In the genomic region with DNA sequence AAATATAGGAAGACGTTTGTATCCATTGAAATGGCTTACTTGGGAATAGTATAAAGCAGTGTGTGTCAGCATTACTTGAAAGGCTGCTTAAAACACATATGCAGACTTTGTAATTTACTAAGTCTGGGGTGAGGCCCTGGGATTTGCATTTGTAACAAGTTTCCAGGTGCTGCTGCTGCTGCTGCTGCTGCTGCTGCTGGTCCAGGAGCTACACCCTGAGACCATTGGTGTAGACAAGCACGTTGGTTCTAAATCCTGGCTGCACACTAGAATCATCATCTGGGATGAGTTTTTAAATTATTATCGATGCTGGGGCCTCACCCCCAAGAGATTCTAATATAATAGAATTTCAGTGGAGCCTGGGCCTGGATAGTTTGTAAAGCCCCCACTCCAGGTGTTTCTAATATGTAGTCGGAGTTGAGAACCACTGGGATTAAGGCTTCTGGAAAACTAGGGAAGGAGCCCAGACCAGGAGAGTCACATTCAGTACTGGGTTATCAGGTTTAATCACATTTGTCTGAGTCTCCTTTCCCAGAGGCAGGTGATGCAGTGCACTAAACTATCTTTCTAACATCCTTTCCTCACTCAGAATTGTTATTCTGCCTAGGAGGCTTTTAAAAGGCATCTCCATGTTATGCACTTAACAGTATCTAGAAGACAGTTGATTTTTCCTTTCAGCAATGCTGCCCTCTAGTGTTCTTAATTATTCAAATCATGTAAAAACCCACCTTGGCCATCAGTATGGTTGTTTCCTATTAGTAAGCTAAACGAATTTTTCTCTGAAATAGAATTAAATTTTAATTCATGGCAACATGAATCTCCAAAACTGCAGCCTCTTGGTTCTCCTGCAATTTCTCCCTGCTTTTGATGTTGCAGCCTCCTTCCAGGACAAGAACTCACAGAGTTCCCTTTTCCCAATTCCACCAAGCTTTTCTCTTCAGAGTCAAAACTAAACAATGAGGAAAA, we compare ENCODE assay signal across 9 cellular contexts. TPM values are rescaled to one million over a fixed set of nuclear protein-coding genes. Genes with fewer than 3 reads are reported as not detected.
DNase-seq lines count a peak whose midpoint lies in the region; ATAC-seq and TF ChIP-seq lines count a peak whose summit lies in the region.
"Had no signal": no experiment of that assay in that cellular context is flagged by ENCODE, and none has a peak within 500 bp of the region (broad histone marks: within the 10 kb centered on the region; RNA-seq: fewer than 3 reads in every experiment).

No MANE protein-coding gene starts in this region.

- no peaks in the 10 kb centered on the region for H3K4me1 ChIP-seq in ovary (ENCODE audit: insufficient read depth)

- no peak overlapping the region for H3K27ac ChIP-seq in ovary
- H3K27ac ChIP-seq: epithelial cell of prostate had no signal

- CTCF ChIA-PET in T-cell (lab: Charles Lee) = interaction anchor here (0.5 to 7.2 kb wide), 33 partner anchors 10 to 628 kb away, joined by 3 to 72 read pairs (median 5); a partner anchor contains a TSS

- no peak overlapping the region for H3K27ac Mint-ChIP-seq in T-cell

- TF ChIP-seq POLR2A in ovary (IDR thresholded peaks at IDR 0.05) = no peak

- DNase-seq in 8988T (peak; percentile 20), GM12865 (ENCODE audit: low read depth) (peak; percentile 72), NCI-H1417 treated with DMSO at 0.1 percent for 48 hours (lab: John Stamatoyannopoulos, UW) (peak; percentile 30), T-cell (peak in 1 of 34 experiments; percentile 18), fibroblast of villous mesenchyme (ENCODE audit: low read depth) (peak; percentile 74), ovary (no peak), GF-D8 (lab: John Stamatoyannopoulos, UW) (no peak)

- H3K9me3 Mint-ChIP-seq in T-cell = peaks cover 0 to 4% (median 0%) of the 10 kb centered on the region in 3 donors

- TF ChIP-seq EP300 in ovary (IDR thresholded peaks at IDR 0.05) = no peak

- peak; percentile 28 for TF ChIP-seq CTCF in GM12865 (IDR thresholded peaks at IDR 0.05; ENCODE audit: insufficient read depth, low read depth, low read length, missing control alignments)
- TF ChIP-seq CTCF in fibroblast of villous mesenchyme (IDR thresholded peaks at IDR 0.05; ENCODE audit: insufficient read depth, low read depth, low read length) = peak; percentile 56
- TF ChIP-seq CTCF in ovary (IDR thresholded peaks at IDR 0.05) = peak; percentile 26 to 66 (median 52)

- H3K4me3 Mint-ChIP-seq in T-cell = no peak overlapping the region

- 54 to 64% (median 58%) methylated on average over 5 of the region's 5 CpGs for WGBS in ovary, 3 donors

- no peaks in the 10 kb centered on the region for H3K36me3 Mint-ChIP-seq in T-cell

- intact Hi-C loops in ovary (cut with DNase I) = loop anchor here in 2 of 4 donors (5.0 to 10.0 kb wide), 3 partner anchors 355 to 465 kb away; no protein-coding TSS in a partner anchor

- H3K9me3 ChIP-seq in ovary = no peaks in the 10 kb centered on the region

- H3K27me3 ChIP-seq in ovary = no peaks in the 10 kb centered on the region

- POLR2A ChIA-PET in T-cell (lab: Charles Lee) = interaction anchor here in 1 of 2 donors (0.7 to 1.4 kb wide), 2 partner anchors 25 to 37 kb away, joined by 4 to 5 read pairs; no protein-coding TSS in a partner anchor

- H3K4me3 ChIP-seq in GM12865 (ENCODE audit: low read depth, low read length) = no peak overlapping the region
- no peak overlapping the region for H3K4me3 ChIP-seq in fibroblast of villous mesenchyme (ENCODE audit: low read depth, low read length)
- H3K4me3 ChIP-seq in ovary = no peak overlapping the region

- no peaks in the 10 kb centered on the region for H3K36me3 ChIP-seq in ovary

- ATAC-seq in HG02678 (IDR thresholded peaks at IDR 0.05; ENCODE audit: unreplicated experiment) (peak; percentile 77), T-cell (replicated peaks in 1 of 4) (peak; percentile 78 to 89 (median 80))

- H3K27me3 Mint-ChIP-seq in T-cell = peaks cover 10% of the 10 kb centered on the region in 2 donors

- H3K4me1 Mint-ChIP-seq in T-cell = peaks cover 8 to 17% (median 10%) of the 10 kb centered on the region in 3 donors

RNA-seq across cellular contexts. Expression of a gene that starts 45.4 kb away (rescaled TPM):
- 100 to 1,000 TPM in 1 of 5 donors, 10 to 100 TPM in 4; 68.0 to 112 (median 92.0) TPM for total RNA-seq in T-cell
- total RNA-seq in fibroblast of villous mesenchyme = 341 and 446 TPM in 2 replicates
- total RNA-seq in ovary = 100 to 1,000 TPM in 5 of 7 donors, 10 to 100 TPM in 2; 53.4 to 303 (median 160) TPM
- 100 to 1,000 TPM in 1 of 2 donors, 10 to 100 TPM in 1; 90.2 to 178 TPM for polyA plus RNA-seq in ovary

Comparison
In these comparisons a context has a peak if more than half of its experiments do, and no peak if none do; other contexts are left out.
1. DNase-seq: peak in 8988T (single experiment), GM12865 (single experiment), NCI-H1417 treated with DMSO at 0.1 percent for 48 hours (single experiment) and fibroblast of villous mesenchyme (single experiment); none in ovary (0 of 5) and GF-D8 (single experiment).
2. Peak in every context shown above with its lines, with median percentiles within 50 percentile points of each other: CTCF ChIP-seq.